Comparison of ENCODE assay signal across 7 cellular contexts in the genomic region with DNA sequence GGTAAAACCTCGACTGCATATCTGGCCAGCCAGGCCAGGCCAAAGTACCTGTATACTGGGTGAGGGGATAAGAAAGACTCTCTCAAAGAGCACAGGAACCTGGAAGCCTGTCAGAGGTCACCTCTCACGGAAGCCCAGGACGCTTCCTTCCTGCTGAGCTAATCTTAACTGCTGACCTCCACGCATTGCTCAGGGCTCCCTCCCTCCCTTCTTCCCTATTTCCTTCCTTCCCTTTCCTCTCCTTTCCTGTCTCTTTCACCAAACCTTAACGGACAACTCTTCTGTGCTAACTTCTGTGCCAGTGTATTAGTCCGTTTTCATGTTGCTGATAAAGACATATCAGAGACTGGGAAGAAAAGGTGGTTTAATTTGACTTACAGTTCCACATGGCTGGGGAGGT. TPM values are rescaled to one million over a fixed set of nuclear protein-coding genes. Genes with fewer than 3 reads are reported as not detected.
DNase-seq lines count a peak whose midpoint lies in the region; ATAC-seq and TF ChIP-seq lines count a peak whose summit lies in the region.
"Had no signal": no experiment of that assay in that cellular context is flagged by ENCODE, and none has a peak within 500 bp of the region (broad histone marks: within the 10 kb centered on the region; RNA-seq: fewer than 3 reads in every experiment).

No MANE protein-coding gene starts in this region.

- H3K4me1 Mint-ChIP-seq in activated naive CD8-positive, alpha-beta T cell treated with anti-CD3 and anti-CD28 coated beads, Interleukin-2, amount 50 U/mL, for 24 hours = peaks cover 76% of the 10 kb centered on the region

- peaks cover 4% of the 10 kb centered on the region for H3K36me3 Mint-ChIP-seq in activated naive CD8-positive, alpha-beta T cell treated with anti-CD3 and anti-CD28 coated beads, Interleukin-2, amount 50 U/mL, for 24 hours (ENCODE audit: low read depth)

- no peak overlapping the region for H3K4me3 ChIP-seq in HL-60 (replicated peaks; ENCODE audit: insufficient read depth, low read length)

- peak in 1 of 2 experiments; percentile 57 for DNase-seq in HL-60 (ENCODE audit: low read depth in 1 of 2, low spot score in 1 of 2)
- DNase-seq in activated naive CD8-positive, alpha-beta T cell treated with anti-CD3 and anti-CD28 coated beads, Interleukin-2, amount 50 U/mL, for 24 hours = no peak
- no peak for DNase-seq in NCI-H1105 treated with DMSO at 0.1 percent for 48 hours (lab: John Stamatoyannopoulos, UW)
- DNase-seq in ureter (ENCODE audit: low spot score) = no peak
- DNase-seq: kidney glomerular epithelial cell, NCI-H446, SW 1271 had no signal

- no peaks in the 10 kb centered on the region for H3K27me3 Mint-ChIP-seq in activated naive CD8-positive, alpha-beta T cell treated with anti-CD3 and anti-CD28 coated beads, Interleukin-2, amount 50 U/mL, for 24 hours

- no peaks in the 10 kb centered on the region for H3K9me3 Mint-ChIP-seq in activated naive CD8-positive, alpha-beta T cell treated with anti-CD3 and anti-CD28 coated beads, Interleukin-2, amount 50 U/mL, for 24 hours

- ATAC-seq in activated naive CD8-positive, alpha-beta T cell treated with anti-CD3 and anti-CD28 coated beads, Interleukin-2, amount 50 U/mL, for 24 hours = no peak

- no peak for TF ChIP-seq CTCF in HL-60 (IDR thresholded peaks at IDR 0.05; ENCODE audit: insufficient read depth, low read length)

- peak overlapping the region; percentile 89 for H3K27ac ChIP-seq in HL-60 (replicated peaks)

- no peaks in the 10 kb centered on the region for H3K27me3 ChIP-seq in HL-60 (ENCODE audit: insufficient read depth, poor library complexity, severe bottlenecking)

- H3K27ac Mint-ChIP-seq in activated naive CD8-positive, alpha-beta T cell treated with anti-CD3 and anti-CD28 coated beads, Interleukin-2, amount 50 U/mL, for 24 hours = peak overlapping the region; percentile 78

- peak overlapping the region; percentile 56 for H3K4me3 Mint-ChIP-seq in activated naive CD8-positive, alpha-beta T cell treated with anti-CD3 and anti-CD28 coated beads, Interleukin-2, amount 50 U/mL, for 24 hours

RNA-seq across cellular contexts. Expression of gene RNASE10, which starts 14.8 kb away (rescaled TPM):
- total RNA-seq in ureter = 0.65 TPM

RNA-seq across cellular contexts. Expression of gene PNP, which starts 21.4 kb away (rescaled TPM):
- 23.8 TPM for total RNA-seq in ureter

RNA-seq across cellular contexts. Expression of gene PIP4P1, which starts 29.3 kb away (rescaled TPM):
- total RNA-seq in ureter = 36.8 TPM

RNA-seq across cellular contexts. Expression of gene APEX1, which starts 35.5 kb away (rescaled TPM):
- 169 TPM for total RNA-seq in ureter

RNA-seq across cellular contexts. Expression of gene OSGEP, which starts 36.0 kb away (rescaled TPM):
- total RNA-seq in ureter = 39.7 TPM
